Comparison of ENCODE assay signal across 26 cellular contexts in the genomic region with DNA sequence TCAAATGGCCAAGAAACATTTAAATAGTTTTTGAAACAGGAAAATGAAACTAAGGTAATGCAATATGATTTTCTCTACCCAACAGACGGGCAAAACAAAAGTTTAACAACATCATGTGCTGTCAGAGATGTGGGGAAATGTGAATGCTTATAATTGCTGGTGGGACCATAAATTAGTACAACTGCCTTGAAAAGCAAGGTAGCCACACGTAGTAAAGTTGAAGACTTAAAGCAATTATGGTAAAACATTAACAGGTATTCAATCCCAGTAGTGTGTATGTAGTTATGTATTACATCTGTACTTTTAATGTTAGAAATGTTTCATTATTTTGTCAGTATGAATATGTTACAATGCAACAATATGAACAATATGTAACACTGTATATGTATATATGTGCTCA. TPM values are rescaled to one million over a fixed set of nuclear protein-coding genes. Genes with fewer than 3 reads are reported as not detected.
"Had no signal": no experiment of that assay in that cellular context is flagged by ENCODE, and none has a peak within 500 bp of the region (broad histone marks: within the 10 kb centered on the region; RNA-seq: fewer than 3 reads in every experiment).

No MANE protein-coding gene starts in this region.

- DNase-seq: activated CD4-positive, alpha-beta T cell treated with anti-CD3 and anti-CD28 coated beads for 36 hours; activated CD4-positive, alpha-beta T cell treated with anti-CD3 and anti-CD28 coated beads, Interleukin-2, amount 50 U/mL, for 4 hours; activated CD4-positive, CD25-positive, alpha-beta regulatory T cell; activated naive CD4-positive, alpha-beta T cell treated with Interleukin-2 at 50 U/mL for 16 hours; activated T-cell treated with anti-CD3 and anti-CD28 coated beads for 4 hours; activated T-cell treated with anti-CD3 and anti-CD28 coated beads, Interleukin-2, amount 50 U/mL, for 72 hours; aorta; cortex of kidney; effector memory CD8-positive, alpha-beta T cell; head of caudate nucleus; hippocampal formation; left cardiac atrium; stimulated activated CD4-positive, alpha-beta T cell treated with anti-CD3 and anti-CD28 coated beads, Interleukin-12 subunit alpha, Interleukin-12 subunit beta, amount 100 ng/mL, for 4 hours; stimulated activated CD4-positive, alpha-beta T cell treated with anti-CD3 and anti-CD28 coated beads, Interleukin-4, amount 100 ng/mL, for 1 hour; T-helper 1 cell; trophoblast cell had no signal

- H3K36me3 ChIP-seq: gastroesophageal sphincter, prostate gland, thoracic aorta had no signal

- H3K27ac Mint-ChIP-seq: activated CD4-positive, alpha-beta T cell treated with anti-CD3 and anti-CD28 coated beads for 36 hours; activated naive CD8-positive, alpha-beta T cell; activated T-cell treated with anti-CD3 and anti-CD28 coated beads, Interleukin-2, amount 50 U/mL, for 72 hours; effector memory CD8-positive, alpha-beta T cell; natural killer cell treated with Interleukin-12 subunit alpha and Interleukin-12 subunit beta and Interleukin-15 and Interleukin-18, amount 100 ng/mL, for 72 hours; stimulated activated naive CD8-positive, alpha-beta T cell treated with anti-CD3 and anti-CD28 coated beads, Interleukin-15, Interleukin-2, amounts not matched to agents 100 ng/mL and 50 ng/mL, for 24 hours had no signal

- H3K27me3 Mint-ChIP-seq: activated CD4-positive, alpha-beta T cell treated with anti-CD3 and anti-CD28 coated beads for 36 hours; activated naive CD8-positive, alpha-beta T cell; brain had no signal

- H3K9me3 Mint-ChIP-seq: activated T-cell treated with anti-CD3 and anti-CD28 coated beads, Interleukin-2, amount 50 U/mL, for 72 hours; natural killer cell treated with Interleukin-12 subunit alpha and Interleukin-12 subunit beta and Interleukin-15 and Interleukin-18, amount 100 ng/mL, for 72 hours; stimulated activated naive CD8-positive, alpha-beta T cell treated with anti-CD3 and anti-CD28 coated beads, Interleukin-15, Interleukin-2, amounts not matched to agents 100 ng/mL and 50 ng/mL, for 24 hours had no signal

- ATAC-seq: activated CD4-positive, alpha-beta T cell treated with anti-CD3 and anti-CD28 coated beads for 36 hours; activated T-cell treated with anti-CD3 and anti-CD28 coated beads, Interleukin-2, amount 50 U/mL, for 72 hours; effector memory CD8-positive, alpha-beta T cell; gastroesophageal sphincter; natural killer cell treated with Interleukin-12 subunit alpha and Interleukin-12 subunit beta and Interleukin-15 and Interleukin-18, amount 100 ng/mL, for 72 hours had no signal

- H3K36me3 Mint-ChIP-seq: brain; natural killer cell treated with Interleukin-12 subunit alpha and Interleukin-12 subunit beta and Interleukin-15 and Interleukin-18, amount 100 ng/mL, for 72 hours had no signal

- H3K9me3 ChIP-seq: gastroesophageal sphincter, prostate gland, thoracic aorta had no signal

- H3K4me3 ChIP-seq: gastroesophageal sphincter, lung, prostate gland, thoracic aorta had no signal

- H3K4me1 ChIP-seq: gastroesophageal sphincter, prostate gland had no signal

- H3K4me3 Mint-ChIP-seq: activated CD4-positive, alpha-beta T cell treated with anti-CD3 and anti-CD28 coated beads for 36 hours; activated naive CD8-positive, alpha-beta T cell; activated T-cell treated with anti-CD3 and anti-CD28 coated beads, Interleukin-2, amount 50 U/mL, for 72 hours; brain; effector memory CD8-positive, alpha-beta T cell; natural killer cell treated with Interleukin-12 subunit alpha and Interleukin-12 subunit beta and Interleukin-15 and Interleukin-18, amount 100 ng/mL, for 72 hours; stimulated activated naive CD8-positive, alpha-beta T cell treated with anti-CD3 and anti-CD28 coated beads, Interleukin-15, Interleukin-2, amounts not matched to agents 100 ng/mL and 50 ng/mL, for 24 hours had no signal

- H3K27ac ChIP-seq: gastroesophageal sphincter, prostate gland, thoracic aorta had no signal

- H3K27me3 ChIP-seq: gastroesophageal sphincter had no signal

RNA-seq across cellular contexts. Expression of gene C3orf80, which starts 56.9 kb away (rescaled TPM):
- total RNA-seq: natural killer cell treated with Interleukin-12 subunit alpha and Interleukin-12 subunit beta and Interleukin-15 and Interleukin-18, amount 100 ng/mL, for 72 hours; osteocyte had no signal
- polyA plus RNA-seq: keratinocyte had no signal
